In genomic region chr17:20009052-20009301, GRCh38 we compare ENCODE assay signal across 8 cellular contexts. TPM values are rescaled to one million over a fixed set of nuclear protein-coding genes. Genes with fewer than 3 reads are reported as not detected.
DNase-seq lines count a peak whose midpoint lies in the region; ATAC-seq and TF ChIP-seq lines count a peak whose summit lies in the region.

No MANE protein-coding gene starts in this region.

- H3K9ac ChIP-seq in DND-41 (ENCODE audit: low read depth, low read length): peak overlapping the region; percentile 44; the same call in 1 of the 2 replicates
- H3K9ac ChIP-seq in colonic mucosa (ENCODE audit: low read depth in 2 of 2, low read length in 2 of 2): peak overlapping the region; percentile 15 to 58

- H3K9me3 ChIP-seq in DND-41 (ENCODE audit: insufficient read depth, low read length, severe bottlenecking): no peaks in the 10 kb centered on the region
- no peaks in the 10 kb centered on the region for H3K9me3 ChIP-seq in colonic mucosa
- no peaks in the 10 kb centered on the region for H3K9me3 ChIP-seq in muscle layer of duodenum (ENCODE audit: control insufficient read depth in 1 of 2, low read length in 2 of 2)

- peaks cover 16% of the 10 kb centered on the region for H3K4me1 ChIP-seq in DND-41 (ENCODE audit: insufficient read depth, low read length)
- H3K4me1 ChIP-seq in colonic mucosa: peaks cover 4% of the 10 kb centered on the region
- H3K4me1 ChIP-seq in muscle layer of duodenum (ENCODE audit: control insufficient read depth in 1 of 2, insufficient read depth in 2 of 2, low read length in 2 of 2): peaks cover 4 to 14% of the 10 kb centered on the region in 2 donors

- peak overlapping the region; percentile 95 for H2AFZ ChIP-seq in DND-41 (ENCODE audit: low read depth, low read length)

- H3K36me3 ChIP-seq in DND-41 (ENCODE audit: insufficient read depth, low read length): no peaks in the 10 kb centered on the region
- H3K36me3 ChIP-seq in colonic mucosa: no peaks in the 10 kb centered on the region
- H3K36me3 ChIP-seq in muscle layer of duodenum (ENCODE audit: control insufficient read depth in 1 of 2, insufficient read depth in 2 of 2, low read length in 2 of 2): no peaks in the 10 kb centered on the region

- no peak for ATAC-seq in DND-41 (ENCODE audit: insufficient read depth, low read depth)
- ATAC-seq in HG03521 (IDR thresholded peaks at IDR 0.05; ENCODE audit: unreplicated experiment): no peak
- ATAC-seq in GM21619 (IDR thresholded peaks at IDR 0.05; ENCODE audit: unreplicated experiment): no peak
- no peak for ATAC-seq in GM21423 (IDR thresholded peaks at IDR 0.05; ENCODE audit: unreplicated experiment)

- no peaks in the 10 kb centered on the region for H4K20me1 ChIP-seq in DND-41 (ENCODE audit: insufficient read depth, low read length)

- H3K27ac ChIP-seq in DND-41 (ENCODE audit: low read length) (no peak overlapping the region), colonic mucosa (no peak overlapping the region), muscle layer of duodenum (ENCODE audit: low read length) (no peak overlapping the region)

- H3K27me3 ChIP-seq in DND-41 (ENCODE audit: insufficient read depth, low read length, poor library complexity) (peaks cover 46% of the 10 kb centered on the region), colonic mucosa (peaks cover 7% of the 10 kb centered on the region), muscle layer of duodenum (ENCODE audit: low read depth, low read length) (peaks cover 9% of the 10 kb centered on the region)

- H3K4me3 ChIP-seq in DND-41 (ENCODE audit: low read depth in 1 of 2, low read length in 2 of 2) (peak overlapping the region in 1 of 2 experiments; percentile 60; a peak in 2 of 4 replicates), colonic mucosa (peak overlapping the region; percentile 64), muscle layer of duodenum (ENCODE audit: low read depth in 1 of 2, low read length in 2 of 2) (peak overlapping the region; percentile 84 to 86)
- peak overlapping the region; percentile 53 for H3K4me3 ChIP-seq in Jurkat, Clone E6-1 (ENCODE audit: low read length)

- peak overlapping the region; percentile 96 for H3K4me2 ChIP-seq in DND-41 (ENCODE audit: insufficient read depth, low read length)

- TF ChIP-seq CTCF in DND-41 (IDR thresholded peaks at IDR 0.05; ENCODE audit: borderline replicate concordance, extremely low read depth, low read length, poor library complexity, severe bottlenecking) (no peak), colonic mucosa (IDR thresholded peaks at IDR 0.05) (no peak)

- intact Hi-C loops in colonic mucosa (cut with DNase I): no loop called here

- H3K79me2 ChIP-seq in DND-41 (ENCODE audit: insufficient read depth, low read length): no peaks in the 10 kb centered on the region

- no peak for DNase-seq in DND-41
- DNase-seq in Jurkat, Clone E6-1 (ENCODE audit: low read depth, low spot score): no peak
- DNase-seq in colonic mucosa: no peak
- no peak for DNase-seq in NCI-H2029 (lab: John Stamatoyannopoulos, UW)

RNA-seq across cellular contexts. Expression of gene SPECC1, which starts 0.2 kb away (rescaled TPM):
- 9.5 TPM for polyA plus RNA-seq in Jurkat, Clone E6-1 (2012; ENCODE audit: insufficient read depth, insufficient read length)
- total RNA-seq in colonic mucosa: 10 to 100 TPM; 53.5 to 78.3 TPM

RNA-seq across cellular contexts. Expression of gene AKAP10, which starts 31.3 kb away (rescaled TPM):
- 26.5 TPM for polyA plus RNA-seq in Jurkat, Clone E6-1 (2012; ENCODE audit: insufficient read depth, insufficient read length)
- total RNA-seq in colonic mucosa: 10 to 100 TPM; 27.5 to 30.3 TPM
